ENCODE assay signal across 26 cellular contexts in genomic region chr21:14557413-14557812, GRCh38. TPM values are rescaled to one million over a fixed set of nuclear protein-coding genes. Genes with fewer than 3 reads are reported as not detected.
DNase-seq lines count a peak whose midpoint lies in the region; ATAC-seq, FAIRE-seq and TF ChIP-seq lines count a peak whose summit lies in the region.
"Had no signal": no experiment of that assay in that cellular context is flagged by ENCODE, and none has a peak within 500 bp of the region (broad histone marks: within the 10 kb centered on the region; RNA-seq: fewer than 3 reads in every experiment).

No MANE protein-coding gene starts in this region.

- 0 out of 2 replicates have a peak, but pooled peaks have one; percentile 17 for TF ChIP-seq POLR2A in GM12892 (IDR thresholded peaks at IDR 0.05; ENCODE audit: low read depth, low read length)
- TF ChIP-seq POLR2A in GM12878 (IDR thresholded peaks at IDR 0.05; ENCODE audit: low read depth, low read length): no peak

- peak overlapping the region; percentile 35 for H3K27ac ChIP-seq in GM12878 (ENCODE audit: control insufficient read depth, insufficient read depth)
- H3K27ac ChIP-seq: heart left ventricle, RWPE1, tibial artery had no signal

- intact Hi-C loops in GM12878 (cut with micrococcal nuclease; ENCODE audit: unreplicated experiment): no loop called here

- H3K79me2 ChIP-seq in GM12878 (ENCODE audit: control insufficient read depth, insufficient read depth, low read length): no peaks in the 10 kb centered on the region

- CTCF ChIA-PET in GM12878 (lab: Yijun Ruan, JAX): interaction anchor here (0.7 to 1.4 kb wide), 4 partner anchors 13 to 180 kb away, joined by 3 to 6 read pairs (median 4); no protein-coding TSS in a partner anchor

- H3K4me1 ChIP-seq in GM12878 (ENCODE audit: control insufficient read depth, insufficient read depth, low read length): peaks cover 19% of the 10 kb centered on the region
- H3K4me1 ChIP-seq: HAP-1, heart left ventricle, tibial artery had no signal

- DNase-seq in GM12892 (ENCODE audit: insufficient read length) (no peak), GM12878 (ENCODE audit: low read depth, low spot score) (no peak), NCI-H1694 treated with DMSO at 0.1 percent for 48 hours (lab: John Stamatoyannopoulos, UW) (no peak)
- no peak for DNase-seq in activated CD4-positive, alpha-beta T cell treated with anti-CD3 and anti-CD28 coated beads for 48 hours
- DNase-seq: activated CD4-positive, alpha-beta T cell treated with anti-CD3 and anti-CD28 coated beads for 1 hour; activated CD8-positive, alpha-beta memory T cell treated with anti-CD3 and anti-CD28 coated beads, Interleukin-2, amount 10 ng/mL, durations not matched to agents 7 days and 5 days; activated naive CD4-positive, alpha-beta T cell treated with anti-CD3 and anti-CD28 coated beads, Interleukin-2, amount 10 ng/mL, durations not matched to agents 7 days and 5 days; aorta; caudate nucleus; heart left ventricle; left cardiac atrium; mesenchymal stem cell; NCI-H1417; NCI-H524 treated with DMSO at 0.1 percent for 48 hours; stimulated activated CD4-positive, alpha-beta T cell treated with anti-CD3 and anti-CD28 coated beads, Interleukin-4, amount 100 ng/mL, for 1 hour; stimulated activated naive CD8-positive, alpha-beta T cell treated with anti-CD3 and anti-CD28 coated beads, Interleukin-15, Interleukin-2, amounts not matched to agents 100 U/mL and 50 U/mL, for 24 hours; tibial artery had no signal

- no peak overlapping the region for H3K9ac ChIP-seq in GM12878 (ENCODE audit: control insufficient read depth, insufficient read depth, low read length)

- no peaks in the 10 kb centered on the region for H3K36me3 ChIP-seq in GM12878 (ENCODE audit: control insufficient read depth in 2 of 2, insufficient read depth in 2 of 2, low read length in 1 of 2)
- H3K36me3 ChIP-seq: HAP-1, heart left ventricle, tibial artery had no signal

- in situ Hi-C loops in GM12878 (cut with MboI): no loop called here

- H3K27me3 ChIP-seq in GM12878 (replicated peaks in 1 of 2; ENCODE audit: control insufficient read depth in 2 of 2, insufficient read depth in 2 of 2, low read length in 1 of 2): no peaks in the 10 kb centered on the region
- H3K27me3 ChIP-seq: heart left ventricle, tibial artery had no signal

- peak in 1 of 2 experiments; percentile 52; a peak in 1 of 4 replicates for TF ChIP-seq EP300 in GM12878 (IDR thresholded peaks at IDR 0.05; ENCODE audit: borderline replicate concordance in 1 of 2, control insufficient read depth in 1 of 2, low read depth in 2 of 2, low read length in 2 of 2)

- SMC1A ChIA-PET in GM12878 (lab: Charles Lee; ENCODE audit: uncharacterized antibody, unreplicated experiment): interaction anchor here (0.9 to 6.2 kb wide), 11 partner anchors 10 to 130 kb away, joined by 3 to 81 read pairs (median 4); no protein-coding TSS in a partner anchor

- WGBS in GM12878 (ENCODE audit: insufficient coverage, insufficient replicate concordance, low lambda C conversion rate, missing lambda C conversion rate): 18% methylated on average over 5 of the region's 5 CpGs

- BruUV-seq in GM12878 (replicated peaks; lab: Mats Ljungman, UMichigan): no TSS peak

- H3K4me2 ChIP-seq in GM12878 (ENCODE audit: control insufficient read depth, insufficient read depth): peak overlapping the region; percentile 78

- FAIRE-seq in GM12892 (lab: Jason Lieb, UNC): peak; percentile 84
- no peak for FAIRE-seq in GM12878 (lab: Jason Lieb, UNC)
- FAIRE-seq: endothelial cell of umbilical vein had no signal

- TF ChIP-seq CTCF in GM12878 (IDR thresholded peaks at IDR 0.05 in 2 of 3, conservative IDR thresholded peaks at IDR 0.05 in 1 of 3; ENCODE audit: control insufficient read depth in 2 of 3, extremely low read depth in 1 of 3, insufficient read depth in 1 of 3, low read depth in 3 of 3, low read length in 3 of 3): no peak

- 0 out of 2 replicates have a peak overlapping the region, but pooled peaks have one; percentile 13 for H3K4me3 ChIP-seq in GM12878
- H3K4me3 ChIP-seq: HAP-1, heart left ventricle, tibial artery had no signal

- peak; percentile 39 for ATAC-seq in GM19351 (IDR thresholded peaks at IDR 0.05; ENCODE audit: unreplicated experiment)
- peak; percentile 32 for ATAC-seq in HG02840 (IDR thresholded peaks at IDR 0.05; ENCODE audit: low FRiP score, unreplicated experiment)
- ATAC-seq in GM12878: peak; percentile 67
- no peak for ATAC-seq in HG03521 (IDR thresholded peaks at IDR 0.05; ENCODE audit: unreplicated experiment)
- ATAC-seq in HG02938 (IDR thresholded peaks at IDR 0.05; ENCODE audit: unreplicated experiment): no peak
- ATAC-seq: activated CD8-positive, alpha-beta memory T cell treated with anti-CD3 and anti-CD28 coated beads, Interleukin-2, amount 10 ng/mL, durations not matched to agents 7 days and 5 days; heart left ventricle; left cardiac atrium; stimulated activated naive CD8-positive, alpha-beta T cell treated with anti-CD3 and anti-CD28 coated beads, Interleukin-15, Interleukin-2, amounts not matched to agents 100 U/mL and 50 U/mL, for 24 hours had no signal

- RAD21 ChIA-PET in GM12878 (lab: Charles Lee; ENCODE audit: unreplicated experiment): interaction anchor here (0.6 to 3.0 kb wide), 6 partner anchors 10 to 129 kb away, joined by 3 to 35 read pairs (median 4); no protein-coding TSS in a partner anchor

- POLR2A ChIA-PET in GM12878 (lab: Charles Lee): interaction anchor here (0.8 to 1.7 kb wide), 3 partner anchors 10 to 16 kb away, joined by 3 to 7 read pairs (median 4); no protein-coding TSS in a partner anchor

- H3K9me3 ChIP-seq in GM12878 (replicated peaks; ENCODE audit: control insufficient read depth, insufficient read depth, low read length): peaks cover 5% of the 10 kb centered on the region; the same call in 2 of the 3 replicates
- H3K9me3 ChIP-seq: tibial artery had no signal

- H2AFZ ChIP-seq in GM12878 (ENCODE audit: control insufficient read depth, low read depth, low read length): peak overlapping the region; percentile 71

- H4K20me1 ChIP-seq in GM12878 (ENCODE audit: control insufficient read depth, insufficient read depth): no peaks in the 10 kb centered on the region

- TF ChIP-seq RAD21 in GM12878 (IDR thresholded peaks at IDR 0.05; ENCODE audit: insufficient read depth, low read depth, low read length): no peak

TF ChIP-seq in GM12878, 131 proteins besides CTCF, POLR2A, EP300 and RAD21 (continues in another document):
- TF ChIP-seq, protein P1, sequence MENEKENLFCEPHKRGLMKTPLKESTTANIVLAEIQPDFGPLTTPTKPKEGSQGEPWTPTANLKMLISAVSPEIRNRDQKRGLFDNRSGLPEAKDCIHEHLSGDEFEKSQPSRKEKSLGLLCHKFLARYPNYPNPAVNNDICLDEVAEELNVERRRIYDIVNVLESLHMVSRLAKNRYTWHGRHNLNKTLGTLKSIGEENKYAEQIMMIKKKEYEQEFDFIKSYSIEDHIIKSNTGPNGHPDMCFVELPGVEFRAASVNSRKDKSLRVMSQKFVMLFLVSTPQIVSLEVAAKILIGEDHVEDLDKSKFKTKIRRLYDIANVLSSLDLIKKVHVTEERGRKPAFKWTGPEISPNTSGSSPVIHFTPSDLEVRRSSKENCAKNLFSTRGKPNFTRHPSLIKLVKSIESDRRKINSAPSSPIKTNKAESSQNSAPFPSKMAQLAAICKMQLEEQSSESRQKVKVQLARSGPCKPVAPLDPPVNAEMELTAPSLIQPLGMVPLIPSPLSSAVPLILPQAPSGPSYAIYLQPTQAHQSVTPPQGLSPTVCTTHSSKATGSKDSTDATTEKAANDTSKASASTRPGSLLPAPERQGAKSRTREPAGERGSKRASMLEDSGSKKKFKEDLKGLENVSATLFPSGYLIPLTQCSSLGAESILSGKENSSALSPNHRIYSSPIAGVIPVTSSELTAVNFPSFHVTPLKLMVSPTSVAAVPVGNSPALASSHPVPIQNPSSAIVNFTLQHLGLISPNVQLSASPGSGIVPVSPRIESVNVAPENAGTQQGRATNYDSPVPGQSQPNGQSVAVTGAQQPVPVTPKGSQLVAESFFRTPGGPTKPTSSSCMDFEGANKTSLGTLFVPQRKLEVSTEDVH (IDR thresholded peaks at IDR 0.05; ENCODE audit: low read depth, partially characterized antibody): no peak
- TF ChIP-seq BRCA1 (IDR thresholded peaks at IDR 0.05; ENCODE audit: low read depth, low read length) (no peak), BACH1 (IDR thresholded peaks at IDR 0.05; ENCODE audit: borderline replicate concordance) (no peak), NFIC (IDR thresholded peaks at IDR 0.05; ENCODE audit: low read depth, low read length) (peak; percentile 49; the same call in 1 of the 2 replicates), PAX8 (IDR thresholded peaks at IDR 0.05) (no peak)

RNA-seq across cellular contexts. Expression of gene SAMSN1, which starts 11.3 kb away (rescaled TPM):
- polyA plus RNA-seq in GM12892 (2012; ENCODE audit: missing spikeins): 71.6 TPM
- 258 and 276 TPM in 2 replicates for total RNA-seq in GM12878 (2013; cell fraction: nucleolus; rRNA removed)
- 42.2 and 59.8 TPM in 2 replicates for total RNA-seq in GM12878 (2014; rRNA removed)
- 85.6 and 86.2 TPM in 2 replicates for total RNA-seq in GM12878 (2014; rRNA removed; fragmentation: Illumina TruSeq; extraction: Trizol)
- 40.0 and 45.5 TPM in 2 replicates for total RNA-seq in GM12878 (2021)
- polyA plus RNA-seq in GM12878 (2011; ENCODE audit: low read depth): 26.8 TPM
- 23.2 and 34.1 TPM in 2 replicates for polyA plus RNA-seq in GM12878 (2011; rRNA removed)
- 5.8 and 6.9 TPM in 2 replicates for polyA plus RNA-seq in GM12878 (2011; cell fraction: cytosol; rRNA removed)
- polyA plus RNA-seq in GM12878 (2011; cell fraction: nucleus; rRNA removed): 11.4 and 11.5 TPM in 2 replicates
- 37.7 and 72.2 TPM in 2 replicates for polyA plus RNA-seq in GM12878 (2012)
- 84.1 and 112 TPM in 2 replicates for polyA plus RNA-seq in GM12878 (2014; fragmentation: Illumina TruSeq; extraction: Trizol)
- polyA plus RNA-seq in GM12878 (2014; fragmentation: Nextera tagmentation; extraction: Ambion mirVana): 100 to 1,000 TPM in 1 of 2 experiments, 10 to 100 TPM in 1; 90.4 to 102 TPM
- 38.0 and 45.2 TPM in 2 replicates for polyA plus RNA-seq in GM12878 (2014; rRNA removed)
- polyA plus RNA-seq in GM12878 (2016; fragmentation: Nextera tagmentation; extraction: Ambion mirVana): 10 to 100 TPM; 39.5 to 44.5 TPM
- 8.3 and 15.2 TPM in 2 replicates for polyA minus RNA-seq in GM12878 (2011; rRNA and poly(A)+ RNA removed)
- polyA minus RNA-seq in GM12878 (2011; cell fraction: cytosol; rRNA and poly(A)+ RNA removed): 3.3 and 9.0 TPM in 2 replicates
- 7.1 and 7.3 TPM in 2 replicates for polyA minus RNA-seq in GM12878 (2011; cell fraction: nucleus; rRNA and poly(A)+ RNA removed)
- total RNA-seq: myocyte had no signal
- polyA plus RNA-seq: AG04450 had no signal

Comparison
In these comparisons a context has a peak if more than half of its experiments do, and no peak if none do; other contexts are left out.
1. ATAC-seq: peak in GM19351 (single experiment), HG02840 (single experiment) and GM12878 (single experiment); none in HG03521 (single experiment) and HG02938 (single experiment).